In the genomic region with DNA sequence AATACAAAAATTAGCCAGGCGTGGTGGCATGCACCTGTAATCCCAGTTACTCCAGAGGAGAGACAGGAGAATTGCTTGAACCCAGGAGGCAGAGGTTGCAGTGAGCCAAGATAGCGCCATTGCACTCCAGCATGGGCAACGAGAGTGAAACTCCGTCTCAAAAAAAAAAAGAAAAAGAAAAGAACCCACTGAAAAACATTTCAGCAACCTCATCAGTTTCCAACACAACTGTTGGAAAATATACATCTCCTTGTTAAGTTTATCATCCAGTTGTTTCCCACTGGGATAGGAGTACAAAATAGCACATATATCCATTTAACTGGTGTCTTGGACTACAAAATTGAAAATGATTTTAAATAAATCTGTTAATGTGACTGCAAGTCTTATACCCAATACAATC, we compare ENCODE assay signal across 12 cellular contexts. TPM values are rescaled to one million over a fixed set of nuclear protein-coding genes. Genes with fewer than 3 reads are reported as not detected.
DNase-seq lines count a peak whose midpoint lies in the region; ATAC-seq and TF ChIP-seq lines count a peak whose summit lies in the region.
"Had no signal": no experiment of that assay in that cellular context is flagged by ENCODE, and none has a peak within 500 bp of the region (broad histone marks: within the 10 kb centered on the region; RNA-seq: fewer than 3 reads in every experiment).

No MANE protein-coding gene starts in this region.

- peaks cover 36% of the 10 kb centered on the region for H3K4me1 Mint-ChIP-seq in activated naive CD4-positive, alpha-beta T cell treated with anti-CD3 and anti-CD28 coated beads, Interleukin-2, amount 10 ng/mL, durations not matched to agents 7 days and 5 days
- H3K4me1 Mint-ChIP-seq in activated CD8-positive, alpha-beta T cell treated with anti-CD3 and anti-CD28 coated beads, Interleukin-2, amount 10 ng/mL, durations not matched to agents 7 days and 5 days (ENCODE audit: low read depth), result peaks cover 29% of the 10 kb centered on the region

- POLR2A ChIA-PET in activated CD8-positive, alpha-beta T cell treated with anti-CD3 and anti-CD28 coated beads, Interleukin-2, amount 10 ng/mL, durations not matched to agents 7 days and 5 days (lab: Charles Lee), result no interaction called here

- H3K4me3 Mint-ChIP-seq in activated naive CD4-positive, alpha-beta T cell treated with anti-CD3 and anti-CD28 coated beads, Interleukin-2, amount 10 ng/mL, durations not matched to agents 7 days and 5 days, result peak overlapping the region; percentile 83
- H3K4me3 Mint-ChIP-seq in activated CD8-positive, alpha-beta T cell treated with anti-CD3 and anti-CD28 coated beads, Interleukin-2, amount 10 ng/mL, durations not matched to agents 7 days and 5 days, result peak overlapping the region; percentile 88

- peaks cover 7% of the 10 kb centered on the region for H3K4me1 ChIP-seq in hepatocyte (ENCODE audit: insufficient read depth)
- peaks cover 0 to 26% (median 16%) of the 10 kb centered on the region in 5 donors for H3K4me1 ChIP-seq in subcutaneous abdominal adipose tissue (ENCODE audit: control insufficient read depth in 5 of 5, insufficient read depth in 5 of 5, low read length in 5 of 5)

- H2AFZ ChIP-seq in hepatocyte, result no peak overlapping the region

- DNase-seq in activated naive CD4-positive, alpha-beta T cell treated with anti-CD3 and anti-CD28 coated beads, Interleukin-2, amount 10 ng/mL, durations not matched to agents 7 days and 5 days, result no peak
- DNase-seq in activated naive CD4-positive, alpha-beta T cell (lab: John Stamatoyannopoulos, UW), result no peak
- no peak for DNase-seq in activated CD8-positive, alpha-beta T cell treated with anti-CD3 and anti-CD28 coated beads, Interleukin-2, amount 10 ng/mL, durations not matched to agents 7 days and 5 days
- DNase-seq in hepatocyte (ENCODE audit: low spot score) (no peak), RKO (ENCODE audit: low spot score) (no peak), NOMO-1 treated with DMSO at 0.1 percent for 48 hours (lab: John Stamatoyannopoulos, UW; ENCODE audit: unreplicated experiment) (no peak)
- DNase-seq: amygdala, NCI-H1417 treated with DMSO at 0.1 percent for 48 hours, SW 1271 had no signal

- WGBS in hepatocyte (ENCODE audit: low lambda C conversion rate, missing lambda C conversion rate), result 93% methylated on average over 4 of the region's 4 CpGs

- H3K4me2 ChIP-seq in hepatocyte, result peak overlapping the region; percentile 77

- H3K36me3 ChIP-seq in hepatocyte (replicated peaks; ENCODE audit: insufficient read depth, low read depth) (no peaks in the 10 kb centered on the region), subcutaneous abdominal adipose tissue (ENCODE audit: control insufficient read depth in 5 of 5, insufficient read depth in 5 of 5, low read length in 5 of 5) (peaks cover 6 to 14% (median 12%) of the 10 kb centered on the region in 5 donors)

- no peak for TF ChIP-seq CTCF in hepatocyte (IDR thresholded peaks at IDR 0.05; ENCODE audit: poor library complexity)

- H3K79me2 ChIP-seq in hepatocyte, result peaks cover 71% of the 10 kb centered on the region

- H3K9me3 ChIP-seq in hepatocyte (ENCODE audit: low read depth) (no peaks in the 10 kb centered on the region), subcutaneous abdominal adipose tissue (ENCODE audit: control insufficient read depth in 5 of 5, low read length in 5 of 5) (no peaks in the 10 kb centered on the region)

- H3K4me3 ChIP-seq in hepatocyte (peak overlapping the region; percentile 96), subcutaneous abdominal adipose tissue (ENCODE audit: low read depth in 1 of 5, low read length in 5 of 5) (no peak overlapping the region)

- H3K36me3 Mint-ChIP-seq in activated naive CD4-positive, alpha-beta T cell treated with anti-CD3 and anti-CD28 coated beads, Interleukin-2, amount 10 ng/mL, durations not matched to agents 7 days and 5 days, result peaks cover 28% of the 10 kb centered on the region
- H3K36me3 Mint-ChIP-seq in activated CD8-positive, alpha-beta T cell treated with anti-CD3 and anti-CD28 coated beads, Interleukin-2, amount 10 ng/mL, durations not matched to agents 7 days and 5 days (ENCODE audit: low read depth), result peaks cover 33% of the 10 kb centered on the region

- no peaks in the 10 kb centered on the region for H3K9me2 ChIP-seq in hepatocyte (replicated peaks; ENCODE audit: insufficient read depth)

- peaks cover 48% of the 10 kb centered on the region for H4K20me1 ChIP-seq in hepatocyte (ENCODE audit: insufficient read depth, poor library complexity, severe bottlenecking)

- ATAC-seq in activated CD8-positive, alpha-beta T cell treated with anti-CD3 and anti-CD28 coated beads, Interleukin-2, amount 10 ng/mL, durations not matched to agents 7 days and 5 days, result no peak
- no peak for ATAC-seq in HG03457 (IDR thresholded peaks at IDR 0.05; ENCODE audit: unreplicated experiment)

- H3K9me3 Mint-ChIP-seq in activated naive CD4-positive, alpha-beta T cell treated with anti-CD3 and anti-CD28 coated beads, Interleukin-2, amount 10 ng/mL, durations not matched to agents 7 days and 5 days, result no peaks in the 10 kb centered on the region
- no peaks in the 10 kb centered on the region for H3K9me3 Mint-ChIP-seq in activated CD8-positive, alpha-beta T cell treated with anti-CD3 and anti-CD28 coated beads, Interleukin-2, amount 10 ng/mL, durations not matched to agents 7 days and 5 days (ENCODE audit: insufficient read depth)

- peak overlapping the region in 3 of 5 donors; percentile 100 for H3K9ac ChIP-seq in subcutaneous abdominal adipose tissue (ENCODE audit: low read length in 5 of 5)

- H3K27ac ChIP-seq in hepatocyte (peak overlapping the region; percentile 100), subcutaneous abdominal adipose tissue (ENCODE audit: low read depth, low read length) (no peak overlapping the region)
- H3K27ac ChIP-seq: C4-2B had no signal

- H3K27me3 ChIP-seq in hepatocyte (no peaks in the 10 kb centered on the region), subcutaneous abdominal adipose tissue (ENCODE audit: control insufficient read depth in 5 of 5, insufficient read depth in 4 of 5, low read length in 5 of 5) (no peaks in the 10 kb centered on the region)

- no peaks in the 10 kb centered on the region for H3K27me3 Mint-ChIP-seq in activated naive CD4-positive, alpha-beta T cell treated with anti-CD3 and anti-CD28 coated beads, Interleukin-2, amount 10 ng/mL, durations not matched to agents 7 days and 5 days
- no peaks in the 10 kb centered on the region for H3K27me3 Mint-ChIP-seq in activated CD8-positive, alpha-beta T cell treated with anti-CD3 and anti-CD28 coated beads, Interleukin-2, amount 10 ng/mL, durations not matched to agents 7 days and 5 days (ENCODE audit: low read depth)

- peak overlapping the region; percentile 14 for H3K27ac Mint-ChIP-seq in activated naive CD4-positive, alpha-beta T cell treated with anti-CD3 and anti-CD28 coated beads, Interleukin-2, amount 10 ng/mL, durations not matched to agents 7 days and 5 days
- no peak overlapping the region for H3K27ac Mint-ChIP-seq in activated CD8-positive, alpha-beta T cell treated with anti-CD3 and anti-CD28 coated beads, Interleukin-2, amount 10 ng/mL, durations not matched to agents 7 days and 5 days

- CTCF ChIA-PET in activated naive CD4-positive, alpha-beta T cell treated with anti-CD3 and anti-CD28 coated beads, Interleukin-2, amount 10 ng/mL, durations not matched to agents 7 days and 5 days (lab: Charles Lee), result no interaction called here
- CTCF ChIA-PET in activated CD8-positive, alpha-beta T cell treated with anti-CD3 and anti-CD28 coated beads, Interleukin-2, amount 10 ng/mL, durations not matched to agents 7 days and 5 days (lab: Charles Lee), result interaction anchor here (1.3 to 2.3 kb wide), 3 partner anchors 9 to 147 kb away, joined by 4 to 12 read pairs (median 10); no protein-coding TSS in a partner anchor

RNA-seq across cellular contexts. Expression of a gene that starts 2.2 kb away (rescaled TPM):
- total RNA-seq in activated CD8-positive, alpha-beta T cell treated with anti-CD3 and anti-CD28 coated beads, Interleukin-2, amount 10 ng/mL, durations not matched to agents 7 days and 5 days, result 100 to 1,000 TPM; 157 to 162 TPM
- 415 and 419 TPM in 2 replicates for total RNA-seq in hepatocyte
- 386 and 422 TPM in 2 replicates for polyA plus RNA-seq in hepatocyte
